8 cellular contexts compared by ENCODE assay signal in genomic region chr1:209747580-209748262, GRCh38. TPM values are rescaled to one million over a fixed set of nuclear protein-coding genes. Genes with fewer than 3 reads are reported as not detected.
DNase-seq lines count a peak whose midpoint lies in the region; ATAC-seq, FAIRE-seq and TF ChIP-seq lines count a peak whose summit lies in the region.

No MANE protein-coding gene starts in this region.

- FAIRE-seq in endothelial cell of umbilical vein (lab: Jason Lieb, UNC) = peak; percentile 97

- H3K9ac ChIP-seq in endothelial cell of umbilical vein (replicated peaks; ENCODE audit: extremely low read depth, insufficient read depth, low read length) = no peak overlapping the region

- no peaks in the 10 kb centered on the region for H3K36me3 ChIP-seq in endothelial cell of umbilical vein (ENCODE audit: control insufficient read depth in 2 of 2, extremely low read depth in 1 of 2, insufficient read depth in 2 of 2, low read length in 2 of 2)

- DNase-seq in NCI-H526 treated with DMSO at 0.1 percent for 48 hours (lab: John Stamatoyannopoulos, UW) (peak; percentile 71), endothelial cell of umbilical vein (ENCODE audit: low read depth, low spot score) (peak; percentile 93), middle frontal gyrus (ENCODE audit: extremely low spot score, low spot score) (peak; percentile 60), AML-193 (lab: John Stamatoyannopoulos, UW) (no peak)
- peak; percentile 66 for DNase-seq in activated CD8-positive, alpha-beta memory T cell treated with anti-CD3 and anti-CD28 coated beads, Interleukin-2, amount 50 U/mL, for 24 hours (ENCODE audit: extremely low read depth)
- peak; percentile 87 to 91 for DNase-seq in stimulated activated CD8-positive, alpha-beta memory T cell treated with anti-CD3 and anti-CD28 coated beads, Interleukin-15, amount 100 ng/mL, for 48 hours (ENCODE audit: low read depth in 2 of 2)

- H4K20me1 ChIP-seq in endothelial cell of umbilical vein (replicated peaks; ENCODE audit: control insufficient read depth, extremely low read depth, insufficient read depth, low read length) = no peaks in the 10 kb centered on the region

- CTCF ChIA-PET in endothelial cell of umbilical vein (lab: Charles Lee) = interaction anchor here (0.6 to 2.8 kb wide), 29 partner anchors 9 to 187 kb away, joined by 3 to 35 read pairs (median 4); partner anchors contain the start of gene TRAF3IP3

- peaks cover 0 to 5% of the 10 kb centered on the region in 2 experiments for H3K27me3 ChIP-seq in endothelial cell of umbilical vein (ENCODE audit: control insufficient read depth in 2 of 2, insufficient read depth in 2 of 2, low read length in 2 of 2)

- no peaks in the 10 kb centered on the region for H3K9me3 ChIP-seq in endothelial cell of umbilical vein (replicated peaks; ENCODE audit: control insufficient read depth, insufficient read depth, low read length)

- intact Hi-C loops in endothelial cell of umbilical vein (cut with micrococcal nuclease) = loop anchor here (1.0 to 5.0 kb wide), 10 partner anchors 22 to 240 kb away; partner anchors contain the start of gene C1orf74

- no TSS peak for BruUV-seq in endothelial cell of umbilical vein (replicated peaks; lab: Mats Ljungman, UMichigan)

- no peak for TF ChIP-seq POLR2A in endothelial cell of umbilical vein (IDR thresholded peaks at IDR 0.05; ENCODE audit: low read depth, low read length)

- no peak overlapping the region for H3K4me2 ChIP-seq in endothelial cell of umbilical vein (ENCODE audit: insufficient read depth, low read length)

- POLR2A ChIA-PET in endothelial cell of umbilical vein (lab: Charles Lee) = no interaction called here

- no peaks in the 10 kb centered on the region for H3K4me1 ChIP-seq in endothelial cell of umbilical vein (ENCODE audit: control insufficient read depth, extremely low read depth, insufficient read depth, low read length)

- no peak overlapping the region for H3K27ac ChIP-seq in endothelial cell of umbilical vein (ENCODE audit: insufficient read depth, low read depth, low read length)

- ATAC-seq in GM18499 (IDR thresholded peaks at IDR 0.05; ENCODE audit: insufficient read depth, unreplicated experiment) (peak; percentile 54), HG02870 (IDR thresholded peaks at IDR 0.05; ENCODE audit: unreplicated experiment) (peak; percentile 38)

- dilution Hi-C loops in endothelial cell of umbilical vein (cut with MboI; ENCODE audit: extremely low pct_ligation_motif_present, low sequenced_read_pairs) = no loop called here

- peak overlapping the region; percentile 27 for H2AFZ ChIP-seq in endothelial cell of umbilical vein (ENCODE audit: low read depth, low read length)

- no peaks in the 10 kb centered on the region for H3K9me1 ChIP-seq in endothelial cell of umbilical vein (replicated peaks; ENCODE audit: control insufficient read depth, extremely low read depth, insufficient read depth, low read length)

- no peaks in the 10 kb centered on the region for H3K79me2 ChIP-seq in endothelial cell of umbilical vein (ENCODE audit: control insufficient read depth, insufficient read depth, low read length)

- H3K4me3 ChIP-seq in endothelial cell of umbilical vein (replicated peaks in 1 of 3; ENCODE audit: insufficient read depth in 1 of 3, low read depth in 1 of 3, low read length in 3 of 3) = no peak overlapping the region

- peak; percentile 80 to 97 for TF ChIP-seq CTCF in endothelial cell of umbilical vein (IDR thresholded peaks at IDR 0.05; ENCODE audit: extremely low read depth in 1 of 2, insufficient read depth in 1 of 2, low read depth in 1 of 2, low read length in 2 of 2)

TF ChIP-seq in endothelial cell of umbilical vein, 7 proteins besides CTCF, POLR2A, EP300 and RAD21:
- TF ChIP-seq POLR2AphosphoS5 (IDR thresholded peaks at IDR 0.05; ENCODE audit: insufficient read depth, low read depth, low read length) (peak; percentile 66), EZH2 (IDR thresholded peaks at IDR 0.05; ENCODE audit: borderline replicate concordance, low read depth, low read length, severe bottlenecking) (no peak), JUN (IDR thresholded peaks at IDR 0.05; ENCODE audit: borderline replicate concordance, insufficient read depth, insufficient read length, low read depth) (peak; percentile 74), FOS (IDR thresholded peaks at IDR 0.05; ENCODE audit: borderline replicate concordance, insufficient read depth, low read length) (peak; percentile 76), GATA2 (IDR thresholded peaks at IDR 0.05; ENCODE audit: insufficient read depth, insufficient read length, low read depth, low read length) (no peak), MYC (IDR thresholded peaks at IDR 0.05; ENCODE audit: low read depth, low read length) (no peak), MAX (IDR thresholded peaks at IDR 0.05; ENCODE audit: insufficient read depth, insufficient read length) (peak; percentile 47)

RNA-seq across cellular contexts. Expression of gene TRAF3IP3, which starts 8.1 kb away (rescaled TPM):
- total RNA-seq in endothelial cell of umbilical vein = not detected in 2 replicates
- polyA plus RNA-seq in endothelial cell of umbilical vein = not detected in 2 replicates
- not detected in 2 replicates for polyA plus RNA-seq in endothelial cell of umbilical vein (2011; cell fraction: cytosol; rRNA removed)
- not detected in 2 replicates for polyA plus RNA-seq in endothelial cell of umbilical vein (2011; cell fraction: nucleus; rRNA removed)
- polyA plus RNA-seq in endothelial cell of umbilical vein (2012) = not detected in 2 replicates
- polyA minus RNA-seq in endothelial cell of umbilical vein = not detected in 2 replicates
- polyA minus RNA-seq in endothelial cell of umbilical vein (2011; cell fraction: cytosol; rRNA and poly(A)+ RNA removed) = not detected
- not detected in 2 replicates for polyA minus RNA-seq in endothelial cell of umbilical vein (2011; cell fraction: nucleus; rRNA and poly(A)+ RNA removed)

RNA-seq across cellular contexts. Expression of gene C1orf74, which starts 36.6 kb away (rescaled TPM):
- total RNA-seq in endothelial cell of umbilical vein = 2.3 and 3.0 TPM in 2 replicates
- polyA plus RNA-seq in endothelial cell of umbilical vein = 2.4 TPM in 2 replicates
- 1.1 and 1.7 TPM in 2 replicates for polyA plus RNA-seq in endothelial cell of umbilical vein (2011; cell fraction: cytosol; rRNA removed)
- polyA plus RNA-seq in endothelial cell of umbilical vein (2011; cell fraction: nucleus; rRNA removed) = 12.1 and 12.6 TPM in 2 replicates
- polyA plus RNA-seq in endothelial cell of umbilical vein (2012) = 1.2 and 1.3 TPM in 2 replicates
- polyA minus RNA-seq in endothelial cell of umbilical vein = 7.8 and 11.1 TPM in 2 replicates
- 1.1 TPM for polyA minus RNA-seq in endothelial cell of umbilical vein (2011; cell fraction: cytosol; rRNA and poly(A)+ RNA removed)
- polyA minus RNA-seq in endothelial cell of umbilical vein (2011; cell fraction: nucleus; rRNA and poly(A)+ RNA removed) = 24.5 and 31.8 TPM in 2 replicates

RNA-seq across cellular contexts. Expression of gene HSD11B1, which starts 43.1 kb away (rescaled TPM):
- total RNA-seq in endothelial cell of umbilical vein = not detected in 2 replicates
- not detected in 2 replicates for polyA plus RNA-seq in endothelial cell of umbilical vein
- polyA plus RNA-seq in endothelial cell of umbilical vein (2011; cell fraction: cytosol; rRNA removed) = not detected in 2 replicates
- not detected in 2 replicates for polyA plus RNA-seq in endothelial cell of umbilical vein (2011; cell fraction: nucleus; rRNA removed)
- polyA plus RNA-seq in endothelial cell of umbilical vein (2012) = 0.13 TPM in 1 of 2 replicates, not detected in the other
- not detected in 2 replicates for polyA minus RNA-seq in endothelial cell of umbilical vein
- not detected for polyA minus RNA-seq in endothelial cell of umbilical vein (2011; cell fraction: cytosol; rRNA and poly(A)+ RNA removed)
- not detected in 2 replicates for polyA minus RNA-seq in endothelial cell of umbilical vein (2011; cell fraction: nucleus; rRNA and poly(A)+ RNA removed)

RNA-seq across cellular contexts. Expression of gene IRF6, which starts 58.2 kb away (rescaled TPM):
- total RNA-seq in endothelial cell of umbilical vein = 22.1 and 42.0 TPM in 2 replicates
- polyA plus RNA-seq in endothelial cell of umbilical vein = 55.8 and 65.0 TPM in 2 replicates
- polyA plus RNA-seq in endothelial cell of umbilical vein (2011; cell fraction: cytosol; rRNA removed) = 33.7 and 34.7 TPM in 2 replicates
- 120 and 125 TPM in 2 replicates for polyA plus RNA-seq in endothelial cell of umbilical vein (2011; cell fraction: nucleus; rRNA removed)
- 3.6 and 7.9 TPM in 2 replicates for polyA plus RNA-seq in endothelial cell of umbilical vein (2012)
- 176 and 196 TPM in 2 replicates for polyA minus RNA-seq in endothelial cell of umbilical vein
- polyA minus RNA-seq in endothelial cell of umbilical vein (2011; cell fraction: cytosol; rRNA and poly(A)+ RNA removed) = not detected
- 126 and 158 TPM in 2 replicates for polyA minus RNA-seq in endothelial cell of umbilical vein (2011; cell fraction: nucleus; rRNA and poly(A)+ RNA removed)

Comparison
In these comparisons a context has a peak if more than half of its experiments do, and no peak if none do; other contexts are left out.
1. DNase-seq: peak in NCI-H526 treated with DMSO at 0.1 percent for 48 hours (single experiment), activated CD8-positive, alpha-beta memory T cell treated with anti-CD3 and anti-CD28 coated beads, Interleukin-2, amount 50 U/mL, for 24 hours (single experiment), endothelial cell of umbilical vein (single experiment), middle frontal gyrus (single experiment) and stimulated activated CD8-positive, alpha-beta memory T cell treated with anti-CD3 and anti-CD28 coated beads, Interleukin-15, amount 100 ng/mL, for 48 hours (2 of 2); none in AML-193 (0 of 2).